In genomic region chr7:27735165-27735564, GRCh38 we compare ENCODE assay signal across 1 cellular context.
A peak's percentile ranks its signal among the peaks of the same experiment; 100 is the strongest.
TF ChIP-seq lines count a peak whose summit lies in the region.

No MANE protein-coding gene starts in this region.

TF ChIP-seq in HepG2, 621 proteins besides CTCF, POLR2A, EP300 and RAD21 (continued from another document and continues in another):
- TF ChIP-seq HOMEZ (CRISPR knock-in tag; IDR thresholded peaks at IDR 0.05; ENCODE audit: low read depth), result peak; percentile 30; the same call in 1 of the 2 replicates
- TF ChIP-seq ZNF207 (IDR thresholded peaks at IDR 0.05; ENCODE audit: borderline replicate concordance), result no peak
- TF ChIP-seq DPF2 (CRISPR knock-in tag; IDR thresholded peaks at IDR 0.05; ENCODE audit: borderline replicate concordance, low read depth), result no peak
- TF ChIP-seq ZNF546 (CRISPR knock-in tag; conservative IDR thresholded peaks at IDR 0.05), result no peak
- no peak for TF ChIP-seq FOXP1 (IDR thresholded peaks at IDR 0.05)
- TF ChIP-seq FOXP1 (CRISPR knock-in tag; IDR thresholded peaks at IDR 0.05), result peak; percentile 26; the same call in 1 of the 2 replicates
- no peak for TF ChIP-seq RAD51 (IDR thresholded peaks at IDR 0.05; ENCODE audit: borderline replicate concordance)
- no peak for TF ChIP-seq ZNF816 (CRISPR knock-in tag; IDR thresholded peaks at IDR 0.05; ENCODE audit: borderline replicate concordance)
- no peak for TF ChIP-seq ZSCAN25 (CRISPR knock-in tag; IDR thresholded peaks at IDR 0.05)
- no peak for TF ChIP-seq RNF219 (CRISPR knock-in tag; IDR thresholded peaks at IDR 0.05)
- TF ChIP-seq GATAD2A (CRISPR knock-in tag; IDR thresholded peaks at IDR 0.05), result peak; percentile 82
- TF ChIP-seq SNAPC5 (CRISPR knock-in tag; IDR thresholded peaks at IDR 0.05; ENCODE audit: borderline replicate concordance), result no peak
- TF ChIP-seq ISL2 (CRISPR knock-in tag; IDR thresholded peaks at IDR 0.05), result peak; percentile 60; the same call in 1 of the 2 replicates
- TF ChIP-seq RELA (CRISPR knock-in tag; IDR thresholded peaks at IDR 0.05), result no peak
- TF ChIP-seq RXRB (CRISPR knock-in tag; IDR thresholded peaks at IDR 0.05; ENCODE audit: borderline replicate concordance), result peak; percentile 62; the same call in 1 of the 2 replicates
- TF ChIP-seq BCL6 (CRISPR knock-in tag; IDR thresholded peaks at IDR 0.05), result no peak
- peak; percentile 25 for TF ChIP-seq ASH2L (IDR thresholded peaks at IDR 0.05; ENCODE audit: insufficient read length, low read depth, low read length)
- TF ChIP-seq TP53 (CRISPR knock-in tag; conservative IDR thresholded peaks at IDR 0.05), result no peak
- TF ChIP-seq NCOR1 (IDR thresholded peaks at IDR 0.05; ENCODE audit: borderline replicate concordance, low read length), result peak; percentile 46; the same call in 1 of the 2 replicates
- peak; percentile 96 for TF ChIP-seq NR2F6 (IDR thresholded peaks at IDR 0.05)
- peak; percentile 97 for TF ChIP-seq NR2F6 (CRISPR knock-in tag; IDR thresholded peaks at IDR 0.05)
- no peak for TF ChIP-seq ZNF382 (CRISPR knock-in tag; IDR thresholded peaks at IDR 0.05; ENCODE audit: borderline replicate concordance)
- TF ChIP-seq TARDBP (CRISPR knock-in tag; IDR thresholded peaks at IDR 0.05), result 0 out of 2 replicates have a peak, but pooled peaks have one; percentile 51
- TF ChIP-seq PAXIP1 (CRISPR knock-in tag; conservative IDR thresholded peaks at IDR 0.05), result peak; percentile 80
- no peak for TF ChIP-seq HIC2 (CRISPR knock-in tag; IDR thresholded peaks at IDR 0.05; ENCODE audit: low read depth)
- no peak for TF ChIP-seq ZFP91 (CRISPR knock-in tag; IDR thresholded peaks at IDR 0.05; ENCODE audit: borderline replicate concordance)
- 0 out of 2 replicates have a peak, but pooled peaks have one; percentile 19 for TF ChIP-seq MBD4 (IDR thresholded peaks at IDR 0.05; ENCODE audit: borderline replicate concordance, low read length)
- TF ChIP-seq ZNF777 (CRISPR knock-in tag; IDR thresholded peaks at IDR 0.05), result no peak
- TF ChIP-seq ZNF121 (CRISPR knock-in tag; IDR thresholded peaks at IDR 0.05), result no peak
- no peak for TF ChIP-seq ZNF564 (CRISPR knock-in tag; IDR thresholded peaks at IDR 0.05)
- TF ChIP-seq ZNF691 (CRISPR knock-in tag; IDR thresholded peaks at IDR 0.05; ENCODE audit: borderline replicate concordance, low read depth), result no peak
- TF ChIP-seq DMTF1 (CRISPR knock-in tag; IDR thresholded peaks at IDR 0.05), result no peak
- no peak for TF ChIP-seq ZNF274 (CRISPR knock-in tag; IDR thresholded peaks at IDR 0.05)
- TF ChIP-seq ZNF646 (CRISPR knock-in tag; IDR thresholded peaks at IDR 0.05), result no peak
- TF ChIP-seq ELF3 (CRISPR knock-in tag; IDR thresholded peaks at IDR 0.05), result peak; percentile 79; the same call in 1 of the 2 replicates
- TF ChIP-seq GLI4 (CRISPR knock-in tag; IDR thresholded peaks at IDR 0.05; ENCODE audit: borderline replicate concordance), result no peak
- no peak for TF ChIP-seq CENPT (CRISPR knock-in tag; IDR thresholded peaks at IDR 0.05; ENCODE audit: low read depth)
- no peak for TF ChIP-seq ELF1 (CRISPR knock-in tag; IDR thresholded peaks at IDR 0.05)
